Comparison of ENCODE assay signal across 8 cellular contexts in genomic region chr7:142782922-142783900, GRCh38. TPM values are rescaled to one million over a fixed set of nuclear protein-coding genes. Genes with fewer than 3 reads are reported as not detected.
DNase-seq lines count a peak whose midpoint lies in the region; ATAC-seq, FAIRE-seq and TF ChIP-seq lines count a peak whose summit lies in the region.

No MANE protein-coding gene starts in this region.

- H3K27me3 ChIP-seq in BJ (ENCODE audit: control insufficient read depth, insufficient read depth, low read length) = no peaks in the 10 kb centered on the region; the same call in none of the 2 replicates
- peaks cover 4% of the 10 kb centered on the region for H3K27me3 ChIP-seq in bronchial epithelial cell (ENCODE audit: control insufficient read depth, insufficient read depth, low read length)

- POLR2A ChIA-PET in BJ (lab: Charles Lee) = interaction anchor here (0.6 kb wide), 1 partner anchor 195 kb away, joined by 6 read pairs; no protein-coding TSS in a partner anchor

- no peaks in the 10 kb centered on the region for H3K36me3 ChIP-seq in BJ (ENCODE audit: control insufficient read depth, insufficient read depth, low read length)
- H3K36me3 ChIP-seq in bronchial epithelial cell (ENCODE audit: control insufficient read depth, insufficient read depth, low read length) = no peaks in the 10 kb centered on the region

- peak; percentile 91 for ATAC-seq in GM19043 (IDR thresholded peaks at IDR 0.05; ENCODE audit: low read depth, unreplicated experiment)
- ATAC-seq in HG03196 (IDR thresholded peaks at IDR 0.05; ENCODE audit: unreplicated experiment) = peak; percentile 90

- peak; percentile 93 for TF ChIP-seq CTCF in BJ (IDR thresholded peaks at IDR 0.05; ENCODE audit: insufficient read depth, low read depth, low read length)
- peak; percentile 95 for TF ChIP-seq CTCF in VCaP (conservative IDR thresholded peaks at IDR 0.05)
- TF ChIP-seq CTCF in bronchial epithelial cell (IDR thresholded peaks at IDR 0.05; ENCODE audit: insufficient read depth, low read length, severe bottlenecking) = peak; percentile 94

- H3K4me3 ChIP-seq in BJ (ENCODE audit: low read depth, low read length) (peak overlapping the region; percentile 42), bronchial epithelial cell (ENCODE audit: low read depth, low read length) (peak overlapping the region; percentile 7)

- DNase-seq in BJ (ENCODE audit: low read depth) (peak; percentile 27), NCI-H2196 (lab: John Stamatoyannopoulos, UW; ENCODE audit: unreplicated experiment) (peak; percentile 60), bronchial epithelial cell (ENCODE audit: low read depth) (peak; percentile 72), inferior parietal cortex (ENCODE audit: extremely low spot score) (peak; percentile 93), smooth muscle cell of the brain vasculature (ENCODE audit: low read depth, low spot score) (peak; percentile 88)

- H3K27ac ChIP-seq in VCaP = no peak overlapping the region; the same call in 1 of the 2 replicates

- no peak for FAIRE-seq in bronchial epithelial cell (lab: Jason Lieb, UNC)

- CTCF ChIA-PET in BJ (lab: Yijun Ruan, JAX) = interaction anchor here (0.6 to 7.5 kb wide), 76 partner anchors 8 to 458 kb away, joined by 3 to 128 read pairs (median 4); partner anchors contain the start of gene PRSS2

RNA-seq across cellular contexts. Expression of gene PRSS2, which starts 12.4 kb away (rescaled TPM):
- polyA plus RNA-seq in BJ (2011; rRNA removed) = not detected in 2 replicates
- not detected in 2 replicates for polyA minus RNA-seq in BJ (2011; rRNA and poly(A)+ RNA removed)
- not detected in 2 replicates for total RNA-seq in bronchial epithelial cell

RNA-seq across cellular contexts. Expression of gene PRSS1, which starts 33.9 kb away (rescaled TPM):
- not detected in 2 replicates for polyA plus RNA-seq in BJ (2011; rRNA removed)
- not detected in 2 replicates for polyA minus RNA-seq in BJ (2011; rRNA and poly(A)+ RNA removed)
- under 0.01 TPM in 1 of 2 replicates, not detected in the other for total RNA-seq in bronchial epithelial cell

Comparison
In these comparisons a context has a peak if more than half of its experiments do, and no peak if none do; other contexts are left out.
1. DNase-seq: peak in every context shown above with its lines; median percentile 93 in inferior parietal cortex; 88 in smooth muscle cell of the brain vasculature; 72 in bronchial epithelial cell; 60 in NCI-H2196; 27 in BJ.